ENCODE assay signal across 1 cellular context in genomic region chrX:21933077-21933476, GRCh38.
TF ChIP-seq lines count a peak whose summit lies in the region.

No MANE protein-coding gene starts in this region.

TF ChIP-seq in SK-N-SH, 30 proteins besides CTCF, POLR2A, EP300 and RAD21 (continued from another document):
- TF ChIP-seq CHD2 (IDR thresholded peaks at IDR 0.05; ENCODE audit: low read length, partially characterized antibody): no peak
